In the genomic region with DNA sequence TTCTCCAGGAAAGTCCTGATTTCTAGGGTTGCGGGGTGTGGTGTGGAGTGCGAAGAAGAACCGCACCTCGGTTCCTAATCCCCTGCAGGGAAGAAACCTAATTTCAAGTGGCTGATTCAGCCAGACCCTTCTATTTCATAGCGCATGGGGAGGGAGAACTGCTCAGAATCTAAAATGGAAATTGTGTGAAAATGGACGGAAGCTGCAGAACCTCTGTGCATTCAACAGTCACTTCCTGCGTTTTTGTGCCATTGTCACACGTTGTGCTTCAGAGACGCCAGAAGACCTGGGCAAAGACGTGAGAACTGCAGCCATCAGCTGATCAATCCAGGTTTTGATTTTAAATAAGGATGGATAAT, we compare ENCODE assay signal across 8 cellular contexts. TPM values are rescaled to one million over a fixed set of nuclear protein-coding genes. Genes with fewer than 3 reads are reported as not detected.
DNase-seq lines count a peak whose midpoint lies in the region; ATAC-seq lines count a peak whose summit lies in the region.

No MANE protein-coding gene starts in this region.

- peaks cover 50% of the 10 kb centered on the region for H3K4me1 Mint-ChIP-seq in activated CD8-positive, alpha-beta memory T cell treated with anti-CD3 and anti-CD28 coated beads, Interleukin-2, amount 10 ng/mL, durations not matched to agents 7 days and 5 days

- no peaks in the 10 kb centered on the region for H3K36me3 ChIP-seq in iPS-18a (ENCODE audit: control insufficient read depth, low read depth, low read length)

- DNase-seq in activated CD8-positive, alpha-beta memory T cell treated with anti-CD3 and anti-CD28 coated beads, Interleukin-2, amount 10 ng/mL, durations not matched to agents 7 days and 5 days: peak; percentile 77
- DNase-seq in activated CD8-positive, alpha-beta memory T cell treated with anti-CD3 and anti-CD28 coated beads for 24 hours: no peak
- DNase-seq in activated T-helper 1 cell treated with Interleukin-2 at 50 U/mL for 16 hours (ENCODE audit: low read depth) (peak; percentile 14), HK-2 (ENCODE audit: unreplicated experiment) (no peak), DMS53 treated with DMSO at 0.1 percent for 48 hours (lab: John Stamatoyannopoulos, UW; ENCODE audit: unreplicated experiment) (no peak)
- DNase-seq in stimulated activated CD8-positive, alpha-beta memory T cell treated with anti-CD3 and anti-CD28 coated beads, Interleukin-4, amount 100 ng/mL, for 24 hours (ENCODE audit: low read depth): peak; percentile 19

- H3K9me3 ChIP-seq in iPS-18a (ENCODE audit: control insufficient read depth, low read depth, low read length): no peaks in the 10 kb centered on the region

- peak overlapping the region; percentile 77 for H3K4me3 ChIP-seq in iPS-18a (ENCODE audit: low read length)

- no peaks in the 10 kb centered on the region for H3K9me3 Mint-ChIP-seq in activated CD8-positive, alpha-beta memory T cell treated with anti-CD3 and anti-CD28 coated beads, Interleukin-2, amount 10 ng/mL, durations not matched to agents 7 days and 5 days (ENCODE audit: low read depth)

- H3K27ac Mint-ChIP-seq in activated CD8-positive, alpha-beta memory T cell treated with anti-CD3 and anti-CD28 coated beads, Interleukin-2, amount 10 ng/mL, durations not matched to agents 7 days and 5 days: peak overlapping the region; percentile 100

- peak overlapping the region; percentile 99 for H3K4me3 Mint-ChIP-seq in activated CD8-positive, alpha-beta memory T cell treated with anti-CD3 and anti-CD28 coated beads, Interleukin-2, amount 10 ng/mL, durations not matched to agents 7 days and 5 days

- peaks cover 3% of the 10 kb centered on the region for H3K4me1 ChIP-seq in iPS-18a (ENCODE audit: control insufficient read depth, low read depth, low read length)

- no peaks in the 10 kb centered on the region for H3K27me3 Mint-ChIP-seq in activated CD8-positive, alpha-beta memory T cell treated with anti-CD3 and anti-CD28 coated beads, Interleukin-2, amount 10 ng/mL, durations not matched to agents 7 days and 5 days

- peaks cover 35% of the 10 kb centered on the region for H3K36me3 Mint-ChIP-seq in activated CD8-positive, alpha-beta memory T cell treated with anti-CD3 and anti-CD28 coated beads, Interleukin-2, amount 10 ng/mL, durations not matched to agents 7 days and 5 days

- H3K9ac ChIP-seq in iPS-18a (ENCODE audit: low read length): no peak overlapping the region

- ATAC-seq in activated CD8-positive, alpha-beta memory T cell treated with anti-CD3 and anti-CD28 coated beads, Interleukin-2, amount 10 ng/mL, durations not matched to agents 7 days and 5 days: peak; percentile 54
- ATAC-seq in HG03280 (IDR thresholded peaks at IDR 0.05; ENCODE audit: unreplicated experiment): peak; percentile 21

- CTCF ChIA-PET in activated CD8-positive, alpha-beta memory T cell treated with anti-CD3 and anti-CD28 coated beads, Interleukin-2, amount 10 ng/mL, durations not matched to agents 7 days and 5 days (lab: Charles Lee): interaction anchor here (0.5 to 2.7 kb wide), 8 partner anchors 9 to 44 kb away, joined by 3 to 11 read pairs (median 4); a partner anchor contains a TSS

- H3K27ac ChIP-seq in iPS-18a (ENCODE audit: low read length): no peak overlapping the region

- H3K27me3 ChIP-seq in iPS-18a (ENCODE audit: control insufficient read depth, insufficient read depth, low read length): peaks cover 80% of the 10 kb centered on the region

RNA-seq across cellular contexts. Expression of a gene that starts 1.2 kb away (rescaled TPM):
- total RNA-seq in activated CD8-positive, alpha-beta memory T cell treated with anti-CD3 and anti-CD28 coated beads, Interleukin-2, amount 10 ng/mL, durations not matched to agents 7 days and 5 days: 10 to 100 TPM; 31.6 to 51.9 TPM

RNA-seq across cellular contexts. Expression of a gene that starts 18.6 kb away (rescaled TPM):
- 10 to 100 TPM; 18.9 TPM for total RNA-seq in activated CD8-positive, alpha-beta memory T cell treated with anti-CD3 and anti-CD28 coated beads, Interleukin-2, amount 10 ng/mL, durations not matched to agents 7 days and 5 days

Comparison
In these comparisons a context has a peak if more than half of its experiments do, and no peak if none do; other contexts are left out.
1. DNase-seq: peak in activated CD8-positive, alpha-beta memory T cell treated with anti-CD3 and anti-CD28 coated beads, Interleukin-2, amount 10 ng/mL, durations not matched to agents 7 days and 5 days (single experiment), activated T-helper 1 cell treated with Interleukin-2 at 50 U/mL for 16 hours (single experiment) and stimulated activated CD8-positive, alpha-beta memory T cell treated with anti-CD3 and anti-CD28 coated beads, Interleukin-4, amount 100 ng/mL, for 24 hours (single experiment); none in activated CD8-positive, alpha-beta memory T cell treated with anti-CD3 and anti-CD28 coated beads for 24 hours (single experiment), HK-2 (single experiment) and DMS53 treated with DMSO at 0.1 percent for 48 hours (single experiment).